In genomic region chr20:53910312-53911002, GRCh38 we compare ENCODE assay signal across 22 cellular contexts.
A peak's percentile ranks its signal among the peaks of the same experiment; 100 is the strongest.
DNase-seq lines count a peak whose midpoint lies in the region; ATAC-seq and TF ChIP-seq lines count a peak whose summit lies in the region.
"Had no signal": no experiment of that assay in that cellular context is flagged by ENCODE, and none has a peak within 500 bp of the region (broad histone marks: within the 10 kb centered on the region; RNA-seq: fewer than 3 reads in every experiment).

No MANE protein-coding gene starts in this region.

- H3K4me3 Mint-ChIP-seq in activated naive CD8-positive, alpha-beta T cell treated with anti-CD3 and anti-CD28 coated beads, Interleukin-2, amount 10 ng/mL, durations not matched to agents 7 days and 5 days: no peak overlapping the region
- no peak overlapping the region for H3K4me3 Mint-ChIP-seq in activated naive CD8-positive, alpha-beta T cell treated with anti-CD3 and anti-CD28 coated beads, Interleukin-2, amount 50 U/mL, for 24 hours
- no peak overlapping the region for H3K4me3 Mint-ChIP-seq in dendritic cell treated with granulocyte-macrophage colony-stimulating factor and Interleukin-4, amounts not matched to agents 40 ng/mL and 50 ng/mL, for 4 days
- no peak overlapping the region for H3K4me3 Mint-ChIP-seq in activated CD4-positive, alpha-beta memory T cell treated with anti-CD3 and anti-CD28 coated beads for 36 hours
- H3K4me3 Mint-ChIP-seq: GM23338 had no signal

- intact Hi-C loops in dendritic cell treated with granulocyte-macrophage colony-stimulating factor and Interleukin-4, amounts not matched to agents 40 ng/mL and 50 ng/mL, for 4 days (cut with micrococcal nuclease): loop anchor here (10.0 kb wide), 1 partner anchor 156 kb away; no protein-coding TSS in a partner anchor
- intact Hi-C loops in activated CD4-positive, alpha-beta memory T cell treated with anti-CD3 and anti-CD28 coated beads for 36 hours (cut with micrococcal nuclease): no loop called here

- no peaks in the 10 kb centered on the region for H4K20me1 ChIP-seq in OCI-LY1 (ENCODE audit: insufficient read depth, low read length)

- in situ Hi-C loops in brain microvascular endothelial cell (cut with HindIII; ENCODE audit: low pct_ligation_motif_present, low sequenced_read_pairs): no loop called here

- H3K27me3 ChIP-seq in OCI-LY1 (ENCODE audit: insufficient read depth, low read length) (no peaks in the 10 kb centered on the region), brain microvascular endothelial cell (replicated peaks) (no peaks in the 10 kb centered on the region)
- H3K27me3 ChIP-seq: heart left ventricle, SJSA1 had no signal

- no peaks in the 10 kb centered on the region for H3K79me2 ChIP-seq in OCI-LY1 (ENCODE audit: insufficient read depth, low read length)

- H3K9me2 ChIP-seq in OCI-LY1 (ENCODE audit: low read depth, low read length): no peaks in the 10 kb centered on the region

- peaks cover 5% of the 10 kb centered on the region; the same call in 1 of the 2 replicates for H3K9me3 ChIP-seq in OCI-LY1 (ENCODE audit: low read length)
- H3K9me3 ChIP-seq: heart left ventricle, psoas muscle, SJSA1 had no signal

- CTCF ChIA-PET in activated CD4-positive, alpha-beta memory T cell treated with anti-CD3 and anti-CD28 coated beads for 36 hours (lab: Charles Lee): no interaction called here

- peak overlapping the region; percentile 95 for H3K27ac ChIP-seq in OCI-LY1 (ENCODE audit: low read depth, low read length, poor library complexity, severe bottlenecking)
- H3K27ac ChIP-seq in brain microvascular endothelial cell: no peak overlapping the region
- H3K27ac ChIP-seq: psoas muscle, SJSA1 had no signal

- H3K4me2 ChIP-seq in OCI-LY1 (ENCODE audit: low read length): no peak overlapping the region
- H3K4me2 ChIP-seq: GM23338 had no signal

- no peak for ATAC-seq in activated naive CD8-positive, alpha-beta T cell treated with anti-CD3 and anti-CD28 coated beads, Interleukin-2, amount 10 ng/mL, durations not matched to agents 7 days and 5 days (ENCODE audit: low read depth)
- ATAC-seq in activated naive CD8-positive, alpha-beta T cell treated with anti-CD3 and anti-CD28 coated beads, Interleukin-2, amount 50 U/mL, for 24 hours: no peak
- no peak for ATAC-seq in GM21447 (IDR thresholded peaks at IDR 0.05; ENCODE audit: unreplicated experiment)
- ATAC-seq: GM12878, GM23338, heart left ventricle, PC-3, psoas muscle had no signal

- H3K27me3 Mint-ChIP-seq in activated naive CD8-positive, alpha-beta T cell treated with anti-CD3 and anti-CD28 coated beads, Interleukin-2, amount 10 ng/mL, durations not matched to agents 7 days and 5 days: no peaks in the 10 kb centered on the region
- H3K27me3 Mint-ChIP-seq in activated naive CD8-positive, alpha-beta T cell treated with anti-CD3 and anti-CD28 coated beads, Interleukin-2, amount 50 U/mL, for 24 hours: no peaks in the 10 kb centered on the region
- H3K27me3 Mint-ChIP-seq in dendritic cell treated with granulocyte-macrophage colony-stimulating factor and Interleukin-4, amounts not matched to agents 40 ng/mL and 50 ng/mL, for 4 days: no peaks in the 10 kb centered on the region
- no peaks in the 10 kb centered on the region for H3K27me3 Mint-ChIP-seq in activated CD4-positive, alpha-beta memory T cell treated with anti-CD3 and anti-CD28 coated beads for 36 hours

- H3F3A ChIP-seq in OCI-LY1 (ENCODE audit: insufficient read depth, low read length): no peaks in the 10 kb centered on the region

- H3K36me3 ChIP-seq in OCI-LY1 (ENCODE audit: insufficient read depth, low read length) (no peaks in the 10 kb centered on the region), brain microvascular endothelial cell (replicated peaks) (no peaks in the 10 kb centered on the region)
- H3K36me3 ChIP-seq: heart left ventricle, SJSA1 had no signal

- H3K4me3 ChIP-seq in OCI-LY1 (ENCODE audit: low read depth, low read length, poor library complexity, severe bottlenecking) (no peak overlapping the region), brain microvascular endothelial cell (ENCODE audit: low read depth, low read length) (no peak overlapping the region)
- H3K4me3 ChIP-seq: GM12878, GM23338, heart left ventricle, psoas muscle, SJSA1 had no signal

- no peak overlapping the region for H2AFZ ChIP-seq in OCI-LY1 (ENCODE audit: low read length)
- H2AFZ ChIP-seq: GM23338 had no signal

- peaks cover 3% of the 10 kb centered on the region for H3K9me3 Mint-ChIP-seq in activated naive CD8-positive, alpha-beta T cell treated with anti-CD3 and anti-CD28 coated beads, Interleukin-2, amount 10 ng/mL, durations not matched to agents 7 days and 5 days
- peaks cover 8% of the 10 kb centered on the region for H3K9me3 Mint-ChIP-seq in activated naive CD8-positive, alpha-beta T cell treated with anti-CD3 and anti-CD28 coated beads, Interleukin-2, amount 50 U/mL, for 24 hours
- no peaks in the 10 kb centered on the region for H3K9me3 Mint-ChIP-seq in dendritic cell treated with granulocyte-macrophage colony-stimulating factor and Interleukin-4, amounts not matched to agents 40 ng/mL and 50 ng/mL, for 4 days
- H3K9me3 Mint-ChIP-seq in activated CD4-positive, alpha-beta memory T cell treated with anti-CD3 and anti-CD28 coated beads for 36 hours: no peaks in the 10 kb centered on the region

- POLR2A ChIA-PET in activated naive CD8-positive, alpha-beta T cell treated with anti-CD3 and anti-CD28 coated beads, Interleukin-2, amount 10 ng/mL, durations not matched to agents 7 days and 5 days (lab: Charles Lee): no interaction called here
- POLR2A ChIA-PET in activated CD4-positive, alpha-beta memory T cell treated with anti-CD3 and anti-CD28 coated beads for 36 hours (lab: Charles Lee): no interaction called here

- H3K9ac ChIP-seq in OCI-LY1 (ENCODE audit: low read length): no peak overlapping the region

- peaks cover 5% of the 10 kb centered on the region for H3K36me3 Mint-ChIP-seq in activated naive CD8-positive, alpha-beta T cell treated with anti-CD3 and anti-CD28 coated beads, Interleukin-2, amount 10 ng/mL, durations not matched to agents 7 days and 5 days
- H3K36me3 Mint-ChIP-seq in activated naive CD8-positive, alpha-beta T cell treated with anti-CD3 and anti-CD28 coated beads, Interleukin-2, amount 50 U/mL, for 24 hours (ENCODE audit: low read depth): no peaks in the 10 kb centered on the region
- H3K36me3 Mint-ChIP-seq in dendritic cell treated with granulocyte-macrophage colony-stimulating factor and Interleukin-4, amounts not matched to agents 40 ng/mL and 50 ng/mL, for 4 days (ENCODE audit: low read depth): no peaks in the 10 kb centered on the region
- H3K36me3 Mint-ChIP-seq in activated CD4-positive, alpha-beta memory T cell treated with anti-CD3 and anti-CD28 coated beads for 36 hours: no peaks in the 10 kb centered on the region

- TF ChIP-seq CTCF in OCI-LY1 (IDR thresholded peaks at IDR 0.05; ENCODE audit: low read length) (no peak), brain microvascular endothelial cell (IDR thresholded peaks at IDR 0.05; ENCODE audit: low read depth, low read length, missing control alignments) (no peak)

- peaks cover 24% of the 10 kb centered on the region for H3K4me1 Mint-ChIP-seq in activated naive CD8-positive, alpha-beta T cell treated with anti-CD3 and anti-CD28 coated beads, Interleukin-2, amount 10 ng/mL, durations not matched to agents 7 days and 5 days
- peaks cover 50% of the 10 kb centered on the region for H3K4me1 Mint-ChIP-seq in activated naive CD8-positive, alpha-beta T cell treated with anti-CD3 and anti-CD28 coated beads, Interleukin-2, amount 50 U/mL, for 24 hours
- H3K4me1 Mint-ChIP-seq in dendritic cell treated with granulocyte-macrophage colony-stimulating factor and Interleukin-4, amounts not matched to agents 40 ng/mL and 50 ng/mL, for 4 days (ENCODE audit: low read depth): peaks cover 88% of the 10 kb centered on the region
- peaks cover 29% of the 10 kb centered on the region for H3K4me1 Mint-ChIP-seq in activated CD4-positive, alpha-beta memory T cell treated with anti-CD3 and anti-CD28 coated beads for 36 hours (ENCODE audit: low read depth)

- DNase-seq in activated naive CD8-positive, alpha-beta T cell treated with anti-CD3 and anti-CD28 coated beads, Interleukin-2, amount 10 ng/mL, durations not matched to agents 7 days and 5 days: no peak
- DNase-seq in activated naive CD8-positive, alpha-beta T cell treated with anti-CD3 and anti-CD28 coated beads, Interleukin-2, amount 50 U/mL, for 24 hours: no peak
- no peak for DNase-seq in activated CD4-positive, alpha-beta memory T cell treated with anti-CD3 and anti-CD28 coated beads for 36 hours
- DNase-seq in NCI-H345 (lab: John Stamatoyannopoulos, UW) (no peak), brain microvascular endothelial cell (no peak)
- DNase-seq: activated CD4-positive, alpha-beta T cell treated with anti-CD3 and anti-CD28 coated beads for 4 hours; activated effector memory CD4-positive, alpha-beta T cell treated with anti-CD3 and anti-CD28 coated beads, Interleukin-2, amount 50 U/mL, for 16 hours; Calu3; effector CD8-positive, alpha-beta T cell; heart left ventricle; mammary epithelial cell; NCI-H1048; NCI-H1694 treated with DMSO at 0.1 percent for 48 hours; NCI-H774; PC-3; psoas muscle had no signal

- peaks cover 72% of the 10 kb centered on the region for H3K4me1 ChIP-seq in OCI-LY1 (ENCODE audit: insufficient read depth, low read length, severe bottlenecking)

- peak overlapping the region; percentile 27 for H3K27ac Mint-ChIP-seq in activated naive CD8-positive, alpha-beta T cell treated with anti-CD3 and anti-CD28 coated beads, Interleukin-2, amount 10 ng/mL, durations not matched to agents 7 days and 5 days
- H3K27ac Mint-ChIP-seq in activated naive CD8-positive, alpha-beta T cell treated with anti-CD3 and anti-CD28 coated beads, Interleukin-2, amount 50 U/mL, for 24 hours: no peak overlapping the region
- peak overlapping the region; percentile 88 for H3K27ac Mint-ChIP-seq in dendritic cell treated with granulocyte-macrophage colony-stimulating factor and Interleukin-4, amounts not matched to agents 40 ng/mL and 50 ng/mL, for 4 days
- H3K27ac Mint-ChIP-seq in activated CD4-positive, alpha-beta memory T cell treated with anti-CD3 and anti-CD28 coated beads for 36 hours: no peak overlapping the region
- H3K27ac Mint-ChIP-seq: GM23338 had no signal

Comparison
In these comparisons a context has a peak if more than half of its experiments do, and no peak if none do; other contexts are left out.
1. H3K27ac Mint-ChIP-seq: peak in activated naive CD8-positive, alpha-beta T cell treated with anti-CD3 and anti-CD28 coated beads, Interleukin-2, amount 10 ng/mL, durations not matched to agents 7 days and 5 days (single experiment) and dendritic cell treated with granulocyte-macrophage colony-stimulating factor and Interleukin-4, amounts not matched to agents 40 ng/mL and 50 ng/mL, for 4 days (single experiment); none in activated naive CD8-positive, alpha-beta T cell treated with anti-CD3 and anti-CD28 coated beads, Interleukin-2, amount 50 U/mL, for 24 hours (single experiment) and activated CD4-positive, alpha-beta memory T cell treated with anti-CD3 and anti-CD28 coated beads for 36 hours (single experiment).